Comparison of ENCODE assay signal across 19 cellular contexts in genomic region chr12:42815068-42815467, GRCh38.
DNase-seq lines count a peak whose midpoint lies in the region; ATAC-seq and TF ChIP-seq lines count a peak whose summit lies in the region.
"Had no signal": no experiment of that assay in that cellular context is flagged by ENCODE, and none has a peak within 500 bp of the region (broad histone marks: within the 10 kb centered on the region; RNA-seq: fewer than 3 reads in every experiment).

No MANE protein-coding gene starts in this region.

- no peak overlapping the region for H3K4me3 ChIP-seq in Loucy (ENCODE audit: low read length, poor library complexity, severe bottlenecking)
- no peak overlapping the region for H3K4me3 ChIP-seq in neuronal stem cell (ENCODE audit: low read length in 2 of 2)
- H3K4me3 ChIP-seq in ascending aorta, result no peak overlapping the region
- H3K4me3 ChIP-seq: BLaER1, GM12878, HAP-1 had no signal

- H3K4me2 ChIP-seq in Loucy (ENCODE audit: low read depth, low read length, poor library complexity, severe bottlenecking) (no peak overlapping the region), neuronal stem cell (ENCODE audit: insufficient read depth, low read length, poor library complexity, severe bottlenecking) (no peak overlapping the region)
- H3K4me2 ChIP-seq: BLaER1 had no signal

- H3K9ac ChIP-seq in Loucy (ENCODE audit: low read depth, low read length, poor library complexity, severe bottlenecking) (no peak overlapping the region), neuronal stem cell (ENCODE audit: low read depth, low read length, poor library complexity) (no peak overlapping the region)
- H3K9ac ChIP-seq: BLaER1 had no signal

- ATAC-seq in HG02642 (IDR thresholded peaks at IDR 0.05; ENCODE audit: poor library complexity, unreplicated experiment), result no peak
- ATAC-seq: CD8-positive, alpha-beta T cell; GM12878 had no signal

- H2BK120ac ChIP-seq in neuronal stem cell (ENCODE audit: low read depth, low read length), result no peak overlapping the region

- intact Hi-C loops in ascending aorta (cut with DNase I), result no loop called here

- no peak for TF ChIP-seq CTCF in Loucy (conservative IDR thresholded peaks at IDR 0.05; ENCODE audit: low read length)
- TF ChIP-seq CTCF in ascending aorta (IDR thresholded peaks at IDR 0.05), result no peak

- no peaks in the 10 kb centered on the region for H3K9me2 ChIP-seq in Loucy (replicated peaks; ENCODE audit: low read depth, low read length)

- H3K4ac ChIP-seq in neuronal stem cell (ENCODE audit: low read length), result no peak overlapping the region

- H3K27me3 ChIP-seq in Loucy (ENCODE audit: insufficient read depth, low read length, poor library complexity, severe bottlenecking), result no peaks in the 10 kb centered on the region
- no peaks in the 10 kb centered on the region for H3K27me3 ChIP-seq in neuronal stem cell (ENCODE audit: control insufficient read depth in 3 of 3, insufficient read depth in 3 of 3, low read depth in 1 of 3, low read length in 3 of 3)
- H3K27me3 ChIP-seq in ascending aorta, result no peaks in the 10 kb centered on the region
- H3K27me3 ChIP-seq: BLaER1 had no signal

- H2BK5ac ChIP-seq in neuronal stem cell (ENCODE audit: low read length), result no peak overlapping the region

- no peak overlapping the region for H4K91ac ChIP-seq in neuronal stem cell (ENCODE audit: low read depth, low read length, poor library complexity)

- H3F3A ChIP-seq in Loucy (ENCODE audit: low read depth), result no peaks in the 10 kb centered on the region

- no peak overlapping the region for H3K23ac ChIP-seq in neuronal stem cell (ENCODE audit: low read depth, low read length, poor library complexity)

- H2AFZ ChIP-seq in Loucy (ENCODE audit: low read length) (0 out of 2 replicates have a peak overlapping the region, but pooled peaks have one; percentile 3), neuronal stem cell (ENCODE audit: low read length) (peak overlapping the region; percentile 3)

- H3K79me2 ChIP-seq in Loucy (ENCODE audit: insufficient read depth, low read length), result no peaks in the 10 kb centered on the region

- no peak overlapping the region for H3K27ac ChIP-seq in neuronal stem cell (replicated peaks; ENCODE audit: low read length)
- no peak overlapping the region for H3K27ac ChIP-seq in ascending aorta
- H3K27ac ChIP-seq: BLaER1, HL-60 had no signal

- WGBS in neuronal stem cell (ENCODE audit: extremely low coverage in 2 of 2, insufficient read length in 2 of 2, insufficient replicate concordance in 1 of 2), 2 donors, result no CpG with 5 or more reads among the region's 2 CpGs

- H3K14ac ChIP-seq in neuronal stem cell (ENCODE audit: low read length), result no peak overlapping the region

- H2BK15ac ChIP-seq in neuronal stem cell (ENCODE audit: low read length), result no peak overlapping the region

- DNase-seq in COLO829 (ENCODE audit: low spot score) (peak; percentile 68), foreskin melanocyte (peak; percentile 53), neuronal stem cell (ENCODE audit: low spot score) (no peak), NCI-H2107 (lab: John Stamatoyannopoulos, UW) (no peak), globus pallidus (ENCODE audit: low spot score) (no peak), ascending aorta (ENCODE audit: low spot score in 2 of 2) (no peak)
- DNase-seq: 8988T; CD8-positive, alpha-beta T cell; COR-L47; DMS 273 treated with DMSO at 0.1 percent for 48 hours; DMS53; DND-41; EL had no signal

- no peak overlapping the region for H2AK5ac ChIP-seq in neuronal stem cell (ENCODE audit: low read depth, low read length)

- H3K36me3 ChIP-seq in Loucy (ENCODE audit: insufficient read depth, low read length) (no peaks in the 10 kb centered on the region), neuronal stem cell (replicated peaks in 1 of 2; ENCODE audit: control insufficient read depth in 2 of 2, insufficient read depth in 2 of 2, low read length in 2 of 2) (no peaks in the 10 kb centered on the region), ascending aorta (no peaks in the 10 kb centered on the region)
- H3K36me3 ChIP-seq: BLaER1, HAP-1 had no signal

- no peaks in the 10 kb centered on the region for H3K9me3 ChIP-seq in Loucy (ENCODE audit: insufficient read depth, low read depth, low read length)
- H3K9me3 ChIP-seq in neuronal stem cell (replicated peaks in 1 of 2; ENCODE audit: control insufficient read depth in 2 of 2, insufficient read depth in 1 of 2, low read depth in 1 of 2, low read length in 2 of 2), result no peaks in the 10 kb centered on the region
- no peaks in the 10 kb centered on the region for H3K9me3 ChIP-seq in ascending aorta
- H3K9me3 ChIP-seq: BLaER1, HAP-1 had no signal

- H3K4me1 ChIP-seq in Loucy (ENCODE audit: insufficient read depth, low read length, poor library complexity, severe bottlenecking), result no peaks in the 10 kb centered on the region
- H3K4me1 ChIP-seq in neuronal stem cell (ENCODE audit: control insufficient read depth in 2 of 2, insufficient read depth in 1 of 2, low read depth in 1 of 2, low read length in 2 of 2), result no peaks in the 10 kb centered on the region
- no peaks in the 10 kb centered on the region for H3K4me1 ChIP-seq in ascending aorta
- H3K4me1 ChIP-seq: BLaER1, HAP-1 had no signal

- H4K20me1 ChIP-seq in Loucy (ENCODE audit: insufficient read depth, low read length, poor library complexity, severe bottlenecking), result no peaks in the 10 kb centered on the region
- H4K20me1 ChIP-seq: BLaER1 had no signal

- no peaks in the 10 kb centered on the region for H3K79me1 ChIP-seq in neuronal stem cell (ENCODE audit: low read depth, low read length)

- no peak overlapping the region for H3K18ac ChIP-seq in neuronal stem cell (ENCODE audit: low read length)

- no peak overlapping the region for H4K8ac ChIP-seq in neuronal stem cell (ENCODE audit: low read depth, low read length)

- H2BK12ac ChIP-seq in neuronal stem cell (ENCODE audit: low read length), result no peak overlapping the region

Comparison
In these comparisons a context has a peak if more than half of its experiments do, and no peak if none do; other contexts are left out.
1. DNase-seq: peak in COLO829 (single experiment) and foreskin melanocyte (single experiment); none in neuronal stem cell (single experiment), NCI-H2107 (single experiment), globus pallidus (single experiment) and ascending aorta (0 of 2).